In the genomic region with DNA sequence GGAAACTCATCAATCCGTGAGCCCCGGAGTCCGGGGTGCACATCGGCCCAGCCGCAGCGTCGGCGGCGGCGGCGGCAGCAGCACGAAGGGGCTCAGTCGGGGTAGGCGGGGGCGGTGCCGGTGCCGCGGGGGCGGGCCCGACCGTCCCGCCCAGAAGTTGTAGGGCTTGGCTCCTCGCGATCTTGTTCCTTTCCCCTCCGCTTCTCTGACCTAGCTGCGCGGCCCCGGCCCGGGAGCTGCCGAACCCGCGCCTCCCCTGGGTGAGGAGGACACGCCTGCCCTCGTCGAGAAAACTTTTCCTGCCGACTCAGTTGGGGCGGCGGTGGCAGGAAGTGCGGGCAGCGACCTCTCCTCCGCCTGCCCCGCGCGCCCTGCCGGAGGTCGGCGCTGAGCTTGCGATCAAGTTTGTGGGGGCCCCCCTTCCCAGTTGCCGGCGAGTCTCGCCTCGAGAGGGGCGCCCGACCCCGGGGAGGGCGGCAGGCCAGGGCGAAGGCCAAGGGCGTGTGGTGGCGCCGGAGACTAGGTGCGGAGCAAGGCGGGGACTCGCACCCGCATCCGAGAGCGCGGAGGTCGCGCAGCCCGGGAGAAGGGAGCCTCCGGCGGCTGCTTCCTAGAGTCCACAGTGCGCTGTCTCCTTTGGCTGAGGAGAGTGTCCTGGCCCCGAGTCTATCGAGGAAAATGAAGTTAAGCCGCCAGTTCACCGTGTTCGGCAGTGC, we compare ENCODE assay signal across 8 cellular contexts. TPM values are rescaled to one million over a fixed set of nuclear protein-coding genes. Genes with fewer than 3 reads are reported as not detected.
DNase-seq lines count a peak whose midpoint lies in the region; ATAC-seq, FAIRE-seq and TF ChIP-seq lines count a peak whose summit lies in the region.

TSS of gene MAN2A1 (plus strand) at position 188 of the 716 bp plus-strand sequence. CDS start at position 679, 491 bp downstream.

- TF ChIP-seq CTCF in AG09319 (IDR thresholded peaks at IDR 0.05; ENCODE audit: low read depth, low read length) = no peak
- TF ChIP-seq CTCF in H1 (IDR thresholded peaks at IDR 0.05; ENCODE audit: control extremely low read depth in 1 of 3, insufficient read depth in 1 of 3, low read depth in 1 of 3, low read length in 3 of 3) = no peak

- CTCF ChIA-PET in H1 (lab: Charles Lee; ENCODE audit: partially characterized antibody) = interaction anchor here (0.5 to 4.6 kb wide), 11 partner anchors 9 to 1082 kb away, joined by 3 to 37 read pairs (median 4); no protein-coding TSS in a partner anchor

- no peak within 1 kb of the TSS for H3K14ac ChIP-seq in H1 (ENCODE audit: insufficient read length)

- POLR2A ChIA-PET in H1 (lab: Charles Lee; ENCODE audit: partially characterized antibody) = interaction anchor here (0.7 to 2.5 kb wide), 9 partner anchors 10 to 1126 kb away, joined by 3 to 12 read pairs (median 4); no protein-coding TSS in a partner anchor

- H2BK5ac ChIP-seq in H1 (ENCODE audit: low read depth, low read length) = peak within 1 kb of the TSS; percentile 95

- DNase-seq in AG09319 (ENCODE audit: extremely low read depth, low read depth) (peak; percentile 27), NCI-H774 (lab: John Stamatoyannopoulos, UW) (peak; percentile 56), H1 (ENCODE audit: low read depth in 1 of 2, low spot score in 2 of 2) (peak in 1 of 2 experiments; percentile 78), mesenteric fat pad (ENCODE audit: low spot score) (peak; percentile 95)
- peak; percentile 58 to 62 for DNase-seq in activated CD8-positive, alpha-beta memory T cell treated with anti-CD3 and anti-CD28 coated beads for 4 hours (ENCODE audit: low read depth in 2 of 2)
- DNase-seq in stimulated activated CD8-positive, alpha-beta memory T cell treated with anti-CD3 and anti-CD28 coated beads, Interleukin-15, amount 100 ng/mL, for 48 hours (ENCODE audit: low read depth in 2 of 2) = peak; percentile 63 to 69

- H2AK5ac ChIP-seq in H1 (ENCODE audit: low read depth, low read length) = no peak within 1 kb of the TSS

- H3K79me2 ChIP-seq in H1 (ENCODE audit: control insufficient read depth in 1 of 2, insufficient read depth in 2 of 2, low read length in 2 of 2) = peaks cover 20 to 46% of the 10 kb centered on the region in 2 experiments

- peak within 1 kb of the TSS; percentile 71 for H3K4ac ChIP-seq in H1 (replicated peaks; ENCODE audit: insufficient read length, low read depth, low read length)

- peak within 1 kb of the TSS; percentile 45; the same call in 1 of the 2 replicates for H2AFZ ChIP-seq in H1 (ENCODE audit: low read length)

- WGBS in H1 (ENCODE audit: extremely low coverage in 1 of 2, insufficient coverage in 1 of 2, insufficient read length in 1 of 2, insufficient replicate concordance in 2 of 2, low coverage in 1 of 2, low lambda C conversion rate in 2 of 2, missing lambda C conversion rate in 1 of 2), 2 experiments = 2% methylated on average over 17 of the region's 78 CpGs; no CpG with 5 or more reads in 1 of the 2 experiments

- peak within 1 kb of the TSS; percentile 52 for H3K56ac ChIP-seq in H1 (replicated peaks; ENCODE audit: insufficient read length, low read depth, low read length)

- peak within 1 kb of the TSS; percentile 95 for H4K5ac ChIP-seq in H1 (ENCODE audit: insufficient read length, low read depth, low read length)

- peaks cover 0 to 3% of the 10 kb centered on the region in 2 experiments; a peak in 1 of 4 replicates for H3K9me3 ChIP-seq in H1 (ENCODE audit: insufficient read depth in 2 of 2, low read depth in 1 of 2, low read length in 1 of 2)

- H3K36me3 ChIP-seq in H1 (ENCODE audit: control insufficient read depth in 2 of 4, insufficient read depth in 4 of 4, low read length in 3 of 4) = 0 out of 8 replicates have a peak, but pooled peaks cover 0 to 2% (median 0%) of the 10 kb centered on the region in 4 experiments

- H2BK12ac ChIP-seq in H1 (ENCODE audit: low read depth, low read length) = peak within 1 kb of the TSS; percentile 85

- peak within 1 kb of the TSS; percentile 82 to 93 (median 89) for H3K4me3 ChIP-seq in H1 (ENCODE audit: extremely low read depth in 1 of 4, insufficient read depth in 2 of 4, low read depth in 3 of 4, low read length in 4 of 4)

- no peak within 1 kb of the TSS for H2BK120ac ChIP-seq in H1 (replicated peaks; ENCODE audit: low read depth, low read length)

- peak within 1 kb of the TSS; percentile 86 for H3K18ac ChIP-seq in H1 (ENCODE audit: extremely low read depth, low read length)

- no peak for FAIRE-seq in H1 (lab: Jason Lieb, UNC)

- H2BK20ac ChIP-seq in H1 (ENCODE audit: low read length) = no peak within 1 kb of the TSS

- peaks cover 23 to 27% of the 10 kb centered on the region in 2 experiments for H4K20me1 ChIP-seq in H1 (replicated peaks in 1 of 2; ENCODE audit: control insufficient read depth in 1 of 2, insufficient read depth in 2 of 2, low read length in 2 of 2)

- H3K4me1 ChIP-seq in H1 (replicated peaks in 1 of 4; ENCODE audit: control insufficient read depth in 3 of 4, insufficient read depth in 4 of 4, low read length in 3 of 4) = peaks cover 2 to 14% (median 10%) of the 10 kb centered on the region in 4 experiments; a peak in 4 of 7 replicates

- no peak within 1 kb of the TSS for H4K91ac ChIP-seq in H1 (replicated peaks; ENCODE audit: insufficient read length, low read length)

- H2BK15ac ChIP-seq in H1 (ENCODE audit: low read length) = 0 out of 2 replicates have a peak within 1 kb of the TSS, but pooled peaks have one; percentile 88

- H3K23me2 ChIP-seq in H1 (ENCODE audit: low read depth, low read length) = no peaks in the 10 kb centered on the region; the same call in 1 of the 2 replicates

- H3K27ac ChIP-seq in H1 (ENCODE audit: low read depth, low read length) = peak within 1 kb of the TSS; percentile 75; the same call in 1 of the 2 replicates

- H3K23ac ChIP-seq in H1 (ENCODE audit: insufficient read length) = no peak within 1 kb of the TSS

- peak within 1 kb of the TSS; percentile 68 to 82 (median 80) for H3K9ac ChIP-seq in H1 (replicated peaks in 1 of 4; ENCODE audit: extremely low read depth in 1 of 4, low read depth in 3 of 4, low read length in 3 of 4)

- no peaks in the 10 kb centered on the region; the same call in 1 of the 2 replicates for H3K79me1 ChIP-seq in H1 (ENCODE audit: low read depth, low read length)

- no peak for TF ChIP-seq EP300 in H1 (IDR thresholded peaks at IDR 0.05; ENCODE audit: borderline replicate concordance in 1 of 2, low read depth in 2 of 2, low read length in 2 of 2)

- H3K4me2 ChIP-seq in H1 (ENCODE audit: insufficient read depth in 1 of 2, low read depth in 2 of 2, low read length in 2 of 2) = peak within 1 kb of the TSS; percentile 81 to 84

- no peak for TF ChIP-seq RAD21 in H1 (IDR thresholded peaks at IDR 0.05 in 1 of 2, conservative IDR thresholded peaks at IDR 0.05 in 1 of 2; ENCODE audit: low read depth in 2 of 2, low read length in 2 of 2)

- ATAC-seq in GM18909 (IDR thresholded peaks at IDR 0.05; ENCODE audit: poor library complexity, unreplicated experiment) (peak; percentile 60), HG03196 (IDR thresholded peaks at IDR 0.05; ENCODE audit: unreplicated experiment) (peak; percentile 51)

- TF ChIP-seq POLR2A in H1 (IDR thresholded peaks at IDR 0.05; ENCODE audit: control extremely low read depth in 1 of 2, low read depth in 2 of 2, low read length in 2 of 2) = peak in 1 of 2 experiments; percentile 10; a peak in 1 of 3 replicates

- H4K8ac ChIP-seq in H1 (ENCODE audit: extremely low read depth, insufficient read depth, low read length) = peak within 1 kb of the TSS; percentile 96

- H3K27me3 ChIP-seq in H1 (replicated peaks in 1 of 4; ENCODE audit: control insufficient read depth in 3 of 4, extremely low read depth in 1 of 4, insufficient read depth in 3 of 4, low read length in 3 of 4) = no peaks in the 10 kb centered on the region

TF ChIP-seq in H1, 55 proteins besides CTCF, POLR2A, EP300 and RAD21 (continues in another document):
- TF ChIP-seq CHD1 (IDR thresholded peaks at IDR 0.05; ENCODE audit: low read depth, low read length) = no peak
- TF ChIP-seq SP2 (IDR thresholded peaks at IDR 0.05; ENCODE audit: low read length) = no peak
- TF ChIP-seq RXRA (IDR thresholded peaks at IDR 0.05; ENCODE audit: insufficient read depth, low read depth, low read length) = no peak
- TF ChIP-seq ASH2L (IDR thresholded peaks at IDR 0.05; ENCODE audit: low read length) = peak; percentile 89
- TF ChIP-seq CTBP2 (IDR thresholded peaks at IDR 0.05; ENCODE audit: borderline replicate concordance, insufficient read depth, insufficient read length, low read length) = no peak
- no peak for TF ChIP-seq SIRT6 (IDR thresholded peaks at IDR 0.05; ENCODE audit: low read length)
- TF ChIP-seq, protein P1, sequence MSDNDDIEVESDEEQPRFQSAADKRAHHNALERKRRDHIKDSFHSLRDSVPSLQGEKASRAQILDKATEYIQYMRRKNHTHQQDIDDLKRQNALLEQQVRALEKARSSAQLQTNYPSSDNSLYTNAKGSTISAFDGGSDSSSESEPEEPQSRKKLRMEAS (IDR thresholded peaks at IDR 0.05) = no peak
- no peak for TF ChIP-seq CBX8 (IDR thresholded peaks at IDR 0.05; ENCODE audit: borderline replicate concordance, low read depth, low read length)
- no peak for TF ChIP-seq SP1 (IDR thresholded peaks at IDR 0.05; ENCODE audit: low read depth, low read length)
- no peak for TF ChIP-seq RFX5 (IDR thresholded peaks at IDR 0.05; ENCODE audit: borderline replicate concordance, low read depth, low read length)
- 0 out of 2 replicates have a peak, but pooled peaks have one; percentile 36 for TF ChIP-seq POLR2AphosphoS5 (IDR thresholded peaks at IDR 0.05; ENCODE audit: low read depth, low read length)
- TF ChIP-seq GTF2F1 (IDR thresholded peaks at IDR 0.05; ENCODE audit: borderline replicate concordance, low read depth, low read length) = no peak
- TF ChIP-seq KDM4A (IDR thresholded peaks at IDR 0.05; ENCODE audit: low read depth, low read length, severe bottlenecking) = peak; percentile 70
- no peak for TF ChIP-seq NANOG (IDR thresholded peaks at IDR 0.05; ENCODE audit: insufficient read depth, low read depth, low read length, poor library complexity, severe bottlenecking)
- peak; percentile 11; the same call in 1 of the 2 replicates for TF ChIP-seq TBP (IDR thresholded peaks at IDR 0.05; ENCODE audit: low read depth, low read length)
- TF ChIP-seq SP4 (IDR thresholded peaks at IDR 0.05; ENCODE audit: low read length) = no peak
- peak; percentile 54 for TF ChIP-seq SAP30 (IDR thresholded peaks at IDR 0.05; ENCODE audit: insufficient read depth, insufficient replicate concordance, low read length)

RNA-seq across cellular contexts. Expression of gene MAN2A1, which starts in this region (rescaled TPM):
- 98.5 and 102 TPM in 2 replicates for total RNA-seq in H1 (2021; fragmentation: NEBNext Ultra II Directional; extraction: Animal tissue kit (Norgen Biotek cat#: 25700))
- 20.1 and 29.1 TPM in 2 replicates for polyA plus RNA-seq in H1 (2011; rRNA removed)
- 35.0 TPM for polyA plus RNA-seq in H1 (2011; cell fraction: cytosol; rRNA removed)
- 28.9 TPM for polyA plus RNA-seq in H1 (2011; cell fraction: nucleus; rRNA removed)
- 29.2 to 52.7 TPM (median 36.2 TPM) in 4 replicates for polyA plus RNA-seq in H1 (2012, experiment 1 of 2)
- 3.3 TPM for polyA plus RNA-seq in H1 (2012, experiment 2 of 2)
- 92.3 TPM for polyA plus RNA-seq in H1 (2013, experiment 1 of 2)
- 83.3 TPM for polyA plus RNA-seq in H1 (2013, experiment 2 of 2)
- polyA minus RNA-seq in H1 (2011; rRNA and poly(A)+ RNA removed) = 120 and 166 TPM in 2 replicates
- polyA minus RNA-seq in H1 (2011; cell fraction: cytosol; rRNA and poly(A)+ RNA removed) = 68.3 TPM
- 160 TPM for polyA minus RNA-seq in H1 (2011; cell fraction: nucleus; rRNA and poly(A)+ RNA removed)
- 32.8 TPM for total RNA-seq in mesenteric fat pad
